In genomic region chr11:422249-422656, GRCh38 we compare ENCODE assay signal across 15 cellular contexts. TPM values are rescaled to one million over a fixed set of nuclear protein-coding genes. Genes with fewer than 3 reads are reported as not detected.
"Had no signal": no experiment of that assay in that cellular context is flagged by ENCODE, and none has a peak within 500 bp of the region (broad histone marks: within the 10 kb centered on the region; RNA-seq: fewer than 3 reads in every experiment).

No MANE protein-coding gene starts in this region.

- H3K27ac ChIP-seq: prostate gland, stomach, thoracic aorta had no signal

- DNase-seq: activated CD4-positive, CD25-positive, alpha-beta regulatory T cell; activated CD8-positive, alpha-beta memory T cell treated with anti-CD3 and anti-CD28 coated beads, Interleukin-2, amount 10 ng/mL, durations not matched to agents 7 days and 5 days; activated gamma-delta T cell treated with Interleukin-2 at 50 U/mL for 16 hours; activated naive CD8-positive, alpha-beta T cell treated with anti-CD3 and anti-CD28 coated beads for 36 hours; activated T-cell treated with anti-CD3 and anti-CD28 coated beads, Interleukin-2, amount 50 U/mL, for 4 hours; immature natural killer cell; left colon; mammary epithelial cell; nephron progenitor cell; stimulated activated CD4-positive, alpha-beta T cell treated with anti-CD3 and anti-CD28 coated beads, Interleukin-4, amount 100 ng/mL, for 1 hour; stomach had no signal

- H3K9me3 ChIP-seq: prostate gland, stomach, thoracic aorta had no signal

- H3K4me1 Mint-ChIP-seq: activated naive CD8-positive, alpha-beta T cell treated with anti-CD3 and anti-CD28 coated beads for 36 hours had no signal

- H3K36me3 ChIP-seq: prostate gland, stomach, thoracic aorta had no signal

- H3K4me3 Mint-ChIP-seq: activated CD8-positive, alpha-beta memory T cell treated with anti-CD3 and anti-CD28 coated beads, Interleukin-2, amount 10 ng/mL, durations not matched to agents 7 days and 5 days; activated naive CD8-positive, alpha-beta T cell treated with anti-CD3 and anti-CD28 coated beads for 36 hours; activated T-cell treated with anti-CD3 and anti-CD28 coated beads, Interleukin-2, amount 50 U/mL, for 4 hours; immature natural killer cell; nephron progenitor cell; T-cell had no signal

- ATAC-seq: activated CD8-positive, alpha-beta memory T cell treated with anti-CD3 and anti-CD28 coated beads, Interleukin-2, amount 10 ng/mL, durations not matched to agents 7 days and 5 days; activated T-cell treated with anti-CD3 and anti-CD28 coated beads, Interleukin-2, amount 50 U/mL, for 4 hours; left colon; T-cell had no signal

- H3K27me3 Mint-ChIP-seq: activated CD8-positive, alpha-beta memory T cell treated with anti-CD3 and anti-CD28 coated beads, Interleukin-2, amount 10 ng/mL, durations not matched to agents 7 days and 5 days; activated naive CD8-positive, alpha-beta T cell treated with anti-CD3 and anti-CD28 coated beads for 36 hours; T-cell had no signal

- H3K27ac Mint-ChIP-seq: activated CD8-positive, alpha-beta memory T cell treated with anti-CD3 and anti-CD28 coated beads, Interleukin-2, amount 10 ng/mL, durations not matched to agents 7 days and 5 days; activated naive CD8-positive, alpha-beta T cell treated with anti-CD3 and anti-CD28 coated beads for 36 hours; immature natural killer cell; nephron progenitor cell; T-cell had no signal

- H3K4me3 ChIP-seq: prostate gland, stomach, thoracic aorta had no signal

- H3K4me1 ChIP-seq: prostate gland had no signal

- H3K9me3 Mint-ChIP-seq: activated naive CD8-positive, alpha-beta T cell treated with anti-CD3 and anti-CD28 coated beads for 36 hours; activated T-cell treated with anti-CD3 and anti-CD28 coated beads, Interleukin-2, amount 50 U/mL, for 4 hours; T-cell had no signal

RNA-seq across cellular contexts. Expression of gene ANO9, which starts 19.6 kb away (rescaled TPM):
- total RNA-seq: cerebellum had no signal

RNA-seq across cellular contexts. Expression of gene PKP3, which starts 28.2 kb away (rescaled TPM):
- total RNA-seq: activated naive CD8-positive, alpha-beta T cell treated with anti-CD3 and anti-CD28 coated beads for 36 hours had no signal
